ENCODE assay signal across 8 cellular contexts in the genomic region with DNA sequence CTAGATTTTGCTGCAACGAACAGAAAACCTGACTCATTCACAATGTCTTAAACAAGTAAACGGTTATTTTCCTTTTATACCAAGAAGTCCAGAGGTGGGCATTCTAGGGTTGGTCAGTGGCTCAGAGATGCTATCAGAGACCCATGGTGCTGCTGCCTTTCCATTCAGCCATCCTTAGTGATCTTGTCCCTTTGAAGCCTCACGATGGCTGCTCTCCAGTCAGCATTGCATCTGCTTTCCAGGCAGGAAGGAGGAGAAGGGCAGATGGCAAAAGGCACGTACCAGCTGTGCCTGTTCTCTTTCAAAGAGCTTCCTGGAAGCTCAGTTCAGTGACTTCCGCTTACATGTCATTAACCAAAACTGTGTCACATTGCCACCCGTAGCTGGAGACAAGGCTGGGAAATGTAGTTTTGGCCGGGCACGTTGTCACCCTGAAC. TPM values are rescaled to one million over a fixed set of nuclear protein-coding genes. Genes with fewer than 3 reads are reported as not detected.
DNase-seq lines count a peak whose midpoint lies in the region; ATAC-seq and TF ChIP-seq lines count a peak whose summit lies in the region.

No MANE protein-coding gene starts in this region.

- H3K27me3 Mint-ChIP-seq in IgD-negative memory B cell (peaks cover 2% of the 10 kb centered on the region), WTC11 (ENCODE audit: low read depth) (no peaks in the 10 kb centered on the region)

- H3K4me3 Mint-ChIP-seq in IgD-negative memory B cell, result peak overlapping the region; percentile 41 to 93 (median 88)
- no peak overlapping the region for H3K4me3 Mint-ChIP-seq in WTC11

- intact Hi-C loops in psoas muscle (cut with DNase I), result no loop called here

- CTCF ChIA-PET in WTC11 (lab: Charles Lee), result interaction anchor here (0.6 kb wide), 1 partner anchor 155 kb away, joined by 3 read pairs; no protein-coding TSS in a partner anchor

- H4K20me1 ChIP-seq in hepatocyte (ENCODE audit: insufficient read depth, poor library complexity, severe bottlenecking), result no peaks in the 10 kb centered on the region

- ATAC-seq in WTC11 (peak; percentile 35), psoas muscle (peak; percentile 46 to 97 (median 86))

- no peaks in the 10 kb centered on the region for H3K9me2 ChIP-seq in hepatocyte (replicated peaks; ENCODE audit: insufficient read depth)

- H3K27me3 ChIP-seq in psoas muscle (ENCODE audit: insufficient read depth in 3 of 3, low read length in 2 of 3) (no peaks in the 10 kb centered on the region), hepatocyte (no peaks in the 10 kb centered on the region)

- no peaks in the 10 kb centered on the region for H3K9me3 Mint-ChIP-seq in IgD-negative memory B cell
- no peaks in the 10 kb centered on the region for H3K9me3 Mint-ChIP-seq in WTC11

- no peak for TF ChIP-seq CTCF in GM20000 (IDR thresholded peaks at IDR 0.05; ENCODE audit: extremely low read depth, missing control alignments)
- TF ChIP-seq CTCF in WTC11 (IDR thresholded peaks at IDR 0.05), result no peak
- TF ChIP-seq CTCF in psoas muscle (IDR thresholded peaks at IDR 0.05), result no peak
- TF ChIP-seq CTCF in hepatocyte (IDR thresholded peaks at IDR 0.05; ENCODE audit: poor library complexity), result no peak

- no peaks in the 10 kb centered on the region for H3K36me3 ChIP-seq in psoas muscle (ENCODE audit: insufficient read depth in 1 of 2, low read depth in 1 of 2)
- no peaks in the 10 kb centered on the region for H3K36me3 ChIP-seq in hepatocyte (replicated peaks; ENCODE audit: insufficient read depth, low read depth)

- POLR2A ChIA-PET in WTC11 (lab: Charles Lee), result interaction anchor here (1.0 kb wide), 1 partner anchor 9 kb away, joined by 3 read pairs; no protein-coding TSS in a partner anchor

- H3K27ac ChIP-seq in psoas muscle, result no peak overlapping the region
- no peak overlapping the region for H3K27ac ChIP-seq in hepatocyte

- WGBS in psoas muscle, 3 donors, result 12 to 22% (median 18%) methylated on average over 8 of the region's 8 CpGs
- WGBS in hepatocyte (ENCODE audit: low lambda C conversion rate, missing lambda C conversion rate), result 84% methylated on average over 8 of the region's 8 CpGs

- H3K4me3 ChIP-seq in psoas muscle, result peak overlapping the region; percentile 23
- H3K4me3 ChIP-seq in hepatocyte, result no peak overlapping the region

- DNase-seq in DMS153 treated with DMSO at 0.1 percent for 48 hours (lab: John Stamatoyannopoulos, UW; ENCODE audit: unreplicated experiment), result peak; percentile 78
- DNase-seq in GM20000 (ENCODE audit: low spot score), result peak; percentile 46
- DNase-seq in WTC11 (ENCODE audit: low spot score), result no peak
- peak; percentile 6 for DNase-seq in effector CD8-positive, alpha-beta T cell (lab: John Stamatoyannopoulos, UW)
- peak; percentile 32 to 52 for DNase-seq in psoas muscle
- DNase-seq in hepatocyte (ENCODE audit: low spot score), result no peak
- no peak for DNase-seq in inferior parietal cortex (ENCODE audit: extremely low spot score)

- H3K36me3 Mint-ChIP-seq in IgD-negative memory B cell (peaks cover 3% of the 10 kb centered on the region), WTC11 (no peaks in the 10 kb centered on the region)

- H3K9me3 ChIP-seq in psoas muscle (no peaks in the 10 kb centered on the region), hepatocyte (ENCODE audit: low read depth) (no peaks in the 10 kb centered on the region)

- H2AFZ ChIP-seq in hepatocyte, result no peak overlapping the region

- no peak overlapping the region for H3K4me2 ChIP-seq in hepatocyte

- peaks cover 23% of the 10 kb centered on the region for H3K79me2 ChIP-seq in hepatocyte

- H3K27ac Mint-ChIP-seq in IgD-negative memory B cell (peak overlapping the region; percentile 40 to 92 (median 85)), WTC11 (0 out of 2 replicates have a peak overlapping the region, but pooled peaks have one; percentile 73)

- H3K4me1 Mint-ChIP-seq in IgD-negative memory B cell (peaks cover 40 to 61% (median 44%) of the 10 kb centered on the region in 3 donors), WTC11 (peaks cover 56% of the 10 kb centered on the region)

- no peaks in the 10 kb centered on the region for H3K4me1 ChIP-seq in psoas muscle
- H3K4me1 ChIP-seq in hepatocyte (ENCODE audit: insufficient read depth), result no peaks in the 10 kb centered on the region

TF ChIP-seq in WTC11, 78 proteins besides CTCF, POLR2A, EP300 and RAD21 (continues in another document):
- TF ChIP-seq PRRX2 (CRISPR knock-in tag; IDR thresholded peaks at IDR 0.05) (no peak), GTF2I (CRISPR knock-in tag; conservative IDR thresholded peaks at IDR 0.05) (no peak), MYBL2 (CRISPR knock-in tag; IDR thresholded peaks at IDR 0.05) (no peak), JUN (CRISPR knock-in tag; IDR thresholded peaks at IDR 0.05) (no peak), ZNF671 (CRISPR knock-in tag; IDR thresholded peaks at IDR 0.05) (no peak), GRHL2 (CRISPR knock-in tag; IDR thresholded peaks at IDR 0.05; ENCODE audit: insufficient replicate concordance, severe bottlenecking) (no peak), ZNF138 (CRISPR knock-in tag; conservative IDR thresholded peaks at IDR 0.05) (no peak)
- TF ChIP-seq, protein P1, sequence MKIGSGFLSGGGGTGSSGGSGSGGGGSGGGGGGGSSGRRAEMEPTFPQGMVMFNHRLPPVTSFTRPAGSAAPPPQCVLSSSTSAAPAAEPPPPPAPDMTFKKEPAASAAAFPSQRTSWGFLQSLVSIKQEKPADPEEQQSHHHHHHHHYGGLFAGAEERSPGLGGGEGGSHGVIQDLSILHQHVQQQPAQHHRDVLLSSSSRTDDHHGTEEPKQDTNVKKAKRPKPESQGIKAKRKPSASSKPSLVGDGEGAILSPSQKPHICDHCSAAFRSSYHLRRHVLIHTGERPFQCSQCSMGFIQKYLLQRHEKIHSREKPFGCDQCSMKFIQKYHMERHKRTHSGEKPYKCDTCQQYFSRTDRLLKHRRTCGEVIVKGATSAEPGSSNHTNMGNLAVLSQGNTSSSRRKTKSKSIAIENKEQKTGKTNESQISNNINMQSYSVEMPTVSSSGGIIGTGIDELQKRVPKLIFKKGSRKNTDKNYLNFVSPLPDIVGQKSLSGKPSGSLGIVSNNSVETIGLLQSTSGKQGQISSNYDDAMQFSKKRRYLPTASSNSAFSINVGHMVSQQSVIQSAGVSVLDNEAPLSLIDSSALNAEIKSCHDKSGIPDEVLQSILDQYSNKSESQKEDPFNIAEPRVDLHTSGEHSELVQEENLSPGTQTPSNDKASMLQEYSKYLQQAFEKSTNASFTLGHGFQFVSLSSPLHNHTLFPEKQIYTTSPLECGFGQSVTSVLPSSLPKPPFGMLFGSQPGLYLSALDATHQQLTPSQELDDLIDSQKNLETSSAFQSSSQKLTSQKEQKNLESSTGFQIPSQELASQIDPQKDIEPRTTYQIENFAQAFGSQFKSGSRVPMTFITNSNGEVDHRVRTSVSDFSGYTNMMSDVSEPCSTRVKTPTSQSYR (CRISPR knock-in tag; IDR thresholded peaks at IDR 0.05), result no peak
- TF ChIP-seq, protein P2, sequence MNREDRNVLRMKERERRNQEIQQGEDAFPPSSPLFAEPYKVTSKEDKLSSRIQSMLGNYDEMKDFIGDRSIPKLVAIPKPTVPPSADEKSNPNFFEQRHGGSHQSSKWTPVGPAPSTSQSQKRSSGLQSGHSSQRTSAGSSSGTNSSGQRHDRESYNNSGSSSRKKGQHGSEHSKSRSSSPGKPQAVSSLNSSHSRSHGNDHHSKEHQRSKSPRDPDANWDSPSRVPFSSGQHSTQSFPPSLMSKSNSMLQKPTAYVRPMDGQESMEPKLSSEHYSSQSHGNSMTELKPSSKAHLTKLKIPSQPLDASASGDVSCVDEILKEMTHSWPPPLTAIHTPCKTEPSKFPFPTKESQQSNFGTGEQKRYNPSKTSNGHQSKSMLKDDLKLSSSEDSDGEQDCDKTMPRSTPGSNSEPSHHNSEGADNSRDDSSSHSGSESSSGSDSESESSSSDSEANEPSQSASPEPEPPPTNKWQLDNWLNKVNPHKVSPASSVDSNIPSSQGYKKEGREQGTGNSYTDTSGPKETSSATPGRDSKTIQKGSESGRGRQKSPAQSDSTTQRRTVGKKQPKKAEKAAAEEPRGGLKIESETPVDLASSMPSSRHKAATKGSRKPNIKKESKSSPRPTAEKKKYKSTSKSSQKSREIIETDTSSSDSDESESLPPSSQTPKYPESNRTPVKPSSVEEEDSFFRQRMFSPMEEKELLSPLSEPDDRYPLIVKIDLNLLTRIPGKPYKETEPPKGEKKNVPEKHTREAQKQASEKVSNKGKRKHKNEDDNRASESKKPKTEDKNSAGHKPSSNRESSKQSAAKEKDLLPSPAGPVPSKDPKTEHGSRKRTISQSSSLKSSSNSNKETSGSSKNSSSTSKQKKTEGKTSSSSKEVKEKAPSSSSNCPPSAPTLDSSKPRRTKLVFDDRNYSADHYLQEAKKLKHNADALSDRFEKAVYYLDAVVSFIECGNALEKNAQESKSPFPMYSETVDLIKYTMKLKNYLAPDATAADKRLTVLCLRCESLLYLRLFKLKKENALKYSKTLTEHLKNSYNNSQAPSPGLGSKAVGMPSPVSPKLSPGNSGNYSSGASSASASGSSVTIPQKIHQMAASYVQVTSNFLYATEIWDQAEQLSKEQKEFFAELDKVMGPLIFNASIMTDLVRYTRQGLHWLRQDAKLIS (CRISPR knock-in tag; IDR thresholded peaks at IDR 0.05; ENCODE audit: borderline replicate concordance), result no peak
- TF ChIP-seq, protein P3, sequence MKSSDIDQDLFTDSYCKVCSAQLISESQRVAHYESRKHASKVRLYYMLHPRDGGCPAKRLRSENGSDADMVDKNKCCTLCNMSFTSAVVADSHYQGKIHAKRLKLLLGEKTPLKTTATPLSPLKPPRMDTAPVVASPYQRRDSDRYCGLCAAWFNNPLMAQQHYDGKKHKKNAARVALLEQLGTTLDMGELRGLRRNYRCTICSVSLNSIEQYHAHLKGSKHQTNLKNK (CRISPR knock-in tag; IDR thresholded peaks at IDR 0.05), result no peak

RNA-seq across cellular contexts. Expression of a gene that starts 30.1 kb away (rescaled TPM):
- polyA plus RNA-seq in IgD-negative memory B cell (6.0 TPM), psoas muscle (1 to 10 TPM in 2 of 3 donors, under 1 TPM in 1; 0.66 to 5.3 (median 1.5) TPM), hepatocyte (9.0 and 17.9 TPM in 2 replicates)
- total RNA-seq in WTC11 (2021) (22.6 to 25.7 TPM (median 23.7 TPM) in 3 replicates), psoas muscle (1 to 10 TPM; 1.4 to 2.3 (median 1.9) TPM), hepatocyte (8.8 and 9.1 TPM in 2 replicates)

Comparison
In these comparisons a context has a peak if more than half of its experiments do, and no peak if none do; other contexts are left out.
1. DNase-seq: peak in DMS153 treated with DMSO at 0.1 percent for 48 hours (single experiment), GM20000 (single experiment), effector CD8-positive, alpha-beta T cell (single experiment) and psoas muscle (2 of 2); none in WTC11 (single experiment), hepatocyte (single experiment) and inferior parietal cortex (single experiment).